15 cellular contexts compared by ENCODE assay signal in the genomic region with DNA sequence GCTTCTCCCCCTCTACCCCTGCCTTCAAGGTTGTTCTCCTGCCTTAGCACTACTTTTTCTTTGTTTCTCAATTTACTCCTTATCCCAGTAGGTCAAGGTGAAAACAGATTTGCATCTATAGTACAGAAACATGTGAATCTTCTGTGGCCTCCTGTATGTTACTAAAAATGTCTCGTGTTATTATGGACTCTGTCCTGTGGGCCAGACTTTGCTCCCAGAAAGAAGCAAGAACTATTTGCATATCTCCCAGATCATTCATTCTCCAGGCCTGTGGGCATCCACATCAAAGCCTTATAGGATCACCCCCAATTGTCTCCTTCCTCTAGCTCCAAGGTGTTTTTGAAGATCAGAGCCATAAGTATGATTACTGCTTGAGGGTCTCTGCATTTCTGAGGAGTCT.
DNase-seq lines count a peak whose midpoint lies in the region; ATAC-seq and TF ChIP-seq lines count a peak whose summit lies in the region.
"Had no signal": no experiment of that assay in that cellular context is flagged by ENCODE, and none has a peak within 500 bp of the region (broad histone marks: within the 10 kb centered on the region; RNA-seq: fewer than 3 reads in every experiment).

No MANE protein-coding gene starts in this region.

- ATAC-seq in left colon: peak; percentile 69
- ATAC-seq: GM23338 had no signal

- POLR2A ChIA-PET in RWPE1 (lab: Yijun Ruan, JAX; ENCODE audit: low non-redundant PET): no interaction called here

- no peaks in the 10 kb centered on the region for H3K9me3 ChIP-seq in ascending aorta
- H3K9me3 ChIP-seq: BE2C had no signal

- H3K4me1 ChIP-seq in ascending aorta: peaks cover 18 to 41% of the 10 kb centered on the region in 2 donors

- DNase-seq in ascending aorta (ENCODE audit: low spot score in 2 of 2): no peak
- no peak for DNase-seq in left colon
- peak; percentile 33 for DNase-seq in mucosa of gallbladder (ENCODE audit: low spot score)
- no peak for DNase-seq in NCI-H2227 (lab: John Stamatoyannopoulos, UW; ENCODE audit: unreplicated experiment)
- no peak for DNase-seq in RWPE1 (ENCODE audit: low spot score)
- DNase-seq in DMS 273 (lab: John Stamatoyannopoulos, UW; ENCODE audit: unreplicated experiment): no peak
- DNase-seq: ACHN; BE2C; C1 segment of cervical spinal cord; CD4-positive, CD25-positive, alpha-beta regulatory T cell; CD8-positive, alpha-beta memory T cell; COR-L47; GDM1; HCEC 1CT had no signal

- no peaks in the 10 kb centered on the region for H3K27me3 ChIP-seq in ascending aorta
- H3K27me3 ChIP-seq: BE2C had no signal

- no peak overlapping the region for H3K4me3 ChIP-seq in ascending aorta
- H3K4me3 ChIP-seq: GM23338 had no signal

- intact Hi-C loops in ascending aorta (cut with DNase I): no loop called here
- intact Hi-C loops in left colon (cut with DNase I, micrococcal nuclease): no loop called here

- CTCF ChIA-PET in RWPE1 (lab: Yijun Ruan, JAX): no interaction called here

- peak overlapping the region; percentile 5 to 8 for H3K27ac ChIP-seq in ascending aorta
- H3K27ac ChIP-seq in RWPE1: no peak overlapping the region

- no peak for TF ChIP-seq CTCF in ascending aorta (IDR thresholded peaks at IDR 0.05)
- TF ChIP-seq CTCF in RWPE1 (conservative IDR thresholded peaks at IDR 0.05; ENCODE audit: low read depth): no peak

- peaks cover 0 to 8% of the 10 kb centered on the region in 2 donors for H3K36me3 ChIP-seq in ascending aorta
